ENCODE assay signal across 9 cellular contexts in the genomic region with DNA sequence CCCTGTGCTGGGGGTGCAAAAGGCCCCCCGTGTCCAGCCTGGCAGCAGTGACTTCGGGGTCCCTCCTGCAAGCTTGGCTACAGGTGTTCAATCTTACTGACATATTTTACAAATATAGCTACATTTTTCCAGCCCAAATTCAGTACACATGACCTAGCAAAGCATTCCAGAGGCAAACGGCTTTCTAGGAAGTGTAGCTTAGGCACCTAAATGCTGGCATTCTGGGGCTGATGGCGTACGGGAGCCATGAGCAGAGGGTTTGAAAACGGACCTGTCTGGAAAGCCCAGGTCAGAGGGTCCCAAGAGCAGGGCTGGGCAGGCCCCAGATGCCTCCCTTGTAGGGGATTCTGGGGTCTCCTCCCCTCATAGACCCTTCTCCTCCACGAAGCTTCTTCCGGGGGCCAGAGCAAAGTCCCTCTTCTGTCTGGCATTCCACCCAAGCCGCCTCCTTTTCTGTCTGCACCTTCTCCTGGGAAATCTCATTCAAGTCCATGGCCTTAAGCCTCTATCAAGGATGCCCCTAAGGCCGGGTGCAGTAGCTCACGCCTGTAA.
DNase-seq lines count a peak whose midpoint lies in the region; ATAC-seq, FAIRE-seq and TF ChIP-seq lines count a peak whose summit lies in the region.
"Had no signal": no experiment of that assay in that cellular context is flagged by ENCODE, and none has a peak within 500 bp of the region (broad histone marks: within the 10 kb centered on the region; RNA-seq: fewer than 3 reads in every experiment).

No MANE protein-coding gene starts in this region.

- H3K27me3 ChIP-seq in K562 (ENCODE audit: control insufficient read depth in 2 of 2, insufficient read depth in 2 of 2, low read length in 2 of 2) (peaks cover 9 to 18% of the 10 kb centered on the region in 2 experiments; a peak in 4 of 5 replicates), mesenchymal stem cell (ENCODE audit: control insufficient read depth in 1 of 2, insufficient read depth in 1 of 2, low read length in 2 of 2) (no peaks in the 10 kb centered on the region), tibial artery (no peaks in the 10 kb centered on the region)

- CTCF ChIA-PET in activated CD8-positive, alpha-beta T cell treated with anti-CD3 and anti-CD28 coated beads for 36 hours (lab: Charles Lee) = interaction anchor here (0.6 to 1.8 kb wide), 12 partner anchors 11 to 656 kb away, joined by 3 to 6 read pairs (median 3); no protein-coding TSS in a partner anchor
- CTCF ChIA-PET in activated CD8-positive, alpha-beta T cell treated with anti-CD3 and anti-CD28 coated beads, Interleukin-2, amount 10 ng/mL, durations not matched to agents 7 days and 5 days (lab: Charles Lee) = interaction anchor here (0.9 to 1.7 kb wide), 5 partner anchors 8 to 330 kb away, joined by 3 to 5 read pairs (median 4); no protein-coding TSS in a partner anchor
- CTCF ChIA-PET in K562 (lab: Yijun Ruan, JAX; ENCODE audit: low intra/inter-chr PET ratio) = interaction anchor here (0.5 to 3.4 kb wide), 5 partner anchors 113 to 543 kb away, joined by 3 to 29 read pairs (median 3); no protein-coding TSS in a partner anchor

- H3K79me2 ChIP-seq in K562 (ENCODE audit: control insufficient read depth, insufficient read depth, low read length) = no peaks in the 10 kb centered on the region

- H2BK5ac ChIP-seq in mesenchymal stem cell (ENCODE audit: low read depth, low read length, poor library complexity, severe bottlenecking) = no peak overlapping the region

- in situ Hi-C loops in K562 (cut with MboI) = loop anchor here (5.0 kb wide), 1 partner anchor 229 kb away; no protein-coding TSS in a partner anchor

- no peak for TF ChIP-seq EP300 in K562 (IDR thresholded peaks at IDR 0.05; ENCODE audit: low read length)

- H3K4ac ChIP-seq in mesenchymal stem cell (ENCODE audit: low read depth in 1 of 2, low read length in 2 of 2) = peak overlapping the region in 1 of 2 experiments; percentile 68

- H3K4me3 ChIP-seq in K562 (peak overlapping the region; percentile 5; the same call in 1 of the 2 replicates), mesenchymal stem cell (ENCODE audit: insufficient read depth in 1 of 2, low read depth in 1 of 2, low read length in 2 of 2) (peak overlapping the region in 1 of 2 experiments; percentile 48), tibial artery (peak overlapping the region; percentile 21 to 28)

- peak overlapping the region in 1 of 2 experiments; percentile 51 for H3K23ac ChIP-seq in mesenchymal stem cell (ENCODE audit: low read length in 2 of 2)

- no peaks in the 10 kb centered on the region for H4K20me1 ChIP-seq in K562 (replicated peaks; ENCODE audit: control insufficient read depth, insufficient read depth, low read length)

- H3K27ac ChIP-seq in K562 (ENCODE audit: extremely low read depth, low read depth, low read length) (no peak overlapping the region), mesenchymal stem cell (ENCODE audit: low read length, poor library complexity, severe bottlenecking) (no peak overlapping the region), tibial artery (peak overlapping the region; percentile 63 to 71)

- ATAC-seq in activated CD8-positive, alpha-beta T cell treated with anti-CD3 and anti-CD28 coated beads for 36 hours = no peak
- no peak for ATAC-seq in activated CD8-positive, alpha-beta T cell treated with anti-CD3 and anti-CD28 coated beads, Interleukin-2, amount 10 ng/mL, durations not matched to agents 7 days and 5 days
- ATAC-seq in K562 = no peak
- ATAC-seq in GM19351 (IDR thresholded peaks at IDR 0.05; ENCODE audit: unreplicated experiment) = no peak
- ATAC-seq in HG02642 (IDR thresholded peaks at IDR 0.05; ENCODE audit: poor library complexity, unreplicated experiment) = no peak

- 45% methylated on average over 8 of the region's 11 CpGs for WGBS in K562 (ENCODE audit: insufficient coverage, low coverage, missing lambda C conversion rate)
- 82% methylated on average over 11 of the region's 11 CpGs for WGBS in mesenchymal stem cell

- H3K14ac ChIP-seq in mesenchymal stem cell (ENCODE audit: low read length in 2 of 2) = no peak overlapping the region

- no peaks in the 10 kb centered on the region for H3K36me3 ChIP-seq in K562 (ENCODE audit: control insufficient read depth, insufficient read depth, low read length)
- no peaks in the 10 kb centered on the region for H3K36me3 ChIP-seq in mesenchymal stem cell (ENCODE audit: control insufficient read depth in 1 of 2, insufficient read depth in 2 of 2, low read depth in 1 of 2, low read length in 2 of 2)
- no peaks in the 10 kb centered on the region for H3K36me3 ChIP-seq in tibial artery

- H3K9ac ChIP-seq in K562 (ENCODE audit: insufficient read depth in 1 of 2, low read depth in 2 of 2, low read length in 2 of 2) (peak overlapping the region; percentile 30 to 87; a peak in 3 of 4 replicates), mesenchymal stem cell (ENCODE audit: low read length) (peak overlapping the region; percentile 68)

- DNase-seq in activated CD8-positive, alpha-beta T cell treated with anti-CD3 and anti-CD28 coated beads for 36 hours = no peak
- no peak for DNase-seq in activated CD8-positive, alpha-beta T cell treated with anti-CD3 and anti-CD28 coated beads, Interleukin-2, amount 10 ng/mL, durations not matched to agents 7 days and 5 days
- DNase-seq in K562 (ENCODE audit: extremely low read depth in 1 of 4, low spot score in 3 of 4) = no peak
- peak; percentile 13 for DNase-seq in mesenchymal stem cell
- DNase-seq in tibial artery = no peak
- no peak for DNase-seq in activated effector memory CD4-positive, alpha-beta T cell treated with anti-CD3 and anti-CD28 coated beads, Interleukin-2, amount 50 U/mL, for 16 hours

- H3K18ac ChIP-seq in mesenchymal stem cell (ENCODE audit: low read depth in 1 of 2, low read length in 2 of 2) = peak overlapping the region; percentile 52 to 69

- H3K4me2 ChIP-seq in K562 (ENCODE audit: insufficient read depth, low read length) (peak overlapping the region; percentile 66), mesenchymal stem cell (ENCODE audit: low read length, poor library complexity, severe bottlenecking) (peak overlapping the region; percentile 36)

- H3K4me1 Mint-ChIP-seq in activated CD8-positive, alpha-beta T cell treated with anti-CD3 and anti-CD28 coated beads for 36 hours (ENCODE audit: low read depth) = peaks cover 2% of the 10 kb centered on the region
- H3K4me1 Mint-ChIP-seq in activated CD8-positive, alpha-beta T cell treated with anti-CD3 and anti-CD28 coated beads, Interleukin-2, amount 10 ng/mL, durations not matched to agents 7 days and 5 days (ENCODE audit: low read depth) = no peaks in the 10 kb centered on the region

- peaks cover 6 to 31% of the 10 kb centered on the region in 2 experiments; a peak in 4 of 5 replicates for H3K4me1 ChIP-seq in K562 (replicated peaks in 1 of 2; ENCODE audit: control insufficient read depth in 2 of 2, insufficient read depth in 2 of 2, low read length in 2 of 2)
- peaks cover 19% of the 10 kb centered on the region for H3K4me1 ChIP-seq in mesenchymal stem cell (ENCODE audit: control insufficient read depth, insufficient read depth, low read depth, low read length)
- H3K4me1 ChIP-seq in tibial artery = peaks cover 0 to 27% (median 13%) of the 10 kb centered on the region in 4 donors

- peak overlapping the region; percentile 73 for H2BK120ac ChIP-seq in mesenchymal stem cell (ENCODE audit: low read depth, low read length)

- H3K9me3 Mint-ChIP-seq in activated CD8-positive, alpha-beta T cell treated with anti-CD3 and anti-CD28 coated beads for 36 hours = no peaks in the 10 kb centered on the region
- H3K9me3 Mint-ChIP-seq in activated CD8-positive, alpha-beta T cell treated with anti-CD3 and anti-CD28 coated beads, Interleukin-2, amount 10 ng/mL, durations not matched to agents 7 days and 5 days (ENCODE audit: insufficient read depth) = no peaks in the 10 kb centered on the region
- H3K9me3 Mint-ChIP-seq: naive B cell had no signal

- no peak for TF ChIP-seq POLR2A in K562 (conservative IDR thresholded peaks at IDR 0.05)

- H3K27me3 Mint-ChIP-seq in activated CD8-positive, alpha-beta T cell treated with anti-CD3 and anti-CD28 coated beads for 36 hours = peaks cover 13% of the 10 kb centered on the region
- H3K27me3 Mint-ChIP-seq in activated CD8-positive, alpha-beta T cell treated with anti-CD3 and anti-CD28 coated beads, Interleukin-2, amount 10 ng/mL, durations not matched to agents 7 days and 5 days (ENCODE audit: low read depth) = peaks cover 6% of the 10 kb centered on the region

- H3K9me3 ChIP-seq in K562 (replicated peaks; ENCODE audit: control insufficient read depth, insufficient read depth, low read depth, low read length) = no peaks in the 10 kb centered on the region
- H3K9me3 ChIP-seq in mesenchymal stem cell (ENCODE audit: control insufficient read depth, low read length) = no peaks in the 10 kb centered on the region
- H3K9me3 ChIP-seq in tibial artery = no peaks in the 10 kb centered on the region

- H3K36me3 Mint-ChIP-seq in activated CD8-positive, alpha-beta T cell treated with anti-CD3 and anti-CD28 coated beads for 36 hours (ENCODE audit: low read depth) = no peaks in the 10 kb centered on the region
- H3K36me3 Mint-ChIP-seq in activated CD8-positive, alpha-beta T cell treated with anti-CD3 and anti-CD28 coated beads, Interleukin-2, amount 10 ng/mL, durations not matched to agents 7 days and 5 days (ENCODE audit: low read depth) = no peaks in the 10 kb centered on the region
- H3K36me3 Mint-ChIP-seq: naive B cell had no signal

- no peak overlapping the region for H3K27ac Mint-ChIP-seq in activated CD8-positive, alpha-beta T cell treated with anti-CD3 and anti-CD28 coated beads for 36 hours
- H3K27ac Mint-ChIP-seq in activated CD8-positive, alpha-beta T cell treated with anti-CD3 and anti-CD28 coated beads, Interleukin-2, amount 10 ng/mL, durations not matched to agents 7 days and 5 days = no peak overlapping the region

- TF ChIP-seq RAD21 in K562 (CRISPR knock-in tag; conservative IDR thresholded peaks at IDR 0.05 in 1 of 2, IDR thresholded peaks at IDR 0.05 in 1 of 2) = no peak

- no peak for TF ChIP-seq CTCF in activated CD8-positive, alpha-beta T cell treated with anti-CD3 and anti-CD28 coated beads for 36 hours (IDR thresholded peaks at IDR 0.05)
- TF ChIP-seq CTCF in K562 (IDR thresholded peaks at IDR 0.05 in 2 of 3, conservative IDR thresholded peaks at IDR 0.05 in 1 of 3; ENCODE audit: insufficient read depth in 2 of 3, low read depth in 1 of 3, low read length in 3 of 3) (no peak), tibial artery (IDR thresholded peaks at IDR 0.05) (no peak)

- intact Hi-C loops in activated CD8-positive, alpha-beta T cell treated with anti-CD3 and anti-CD28 coated beads for 36 hours (cut with micrococcal nuclease) = no loop called here
- intact Hi-C loops in K562 (cut with micrococcal nuclease) = loop anchor here (2.0 to 10.0 kb wide), 7 partner anchors 25 to 621 kb away; a partner anchor contains a TSS
- intact Hi-C loops in tibial artery (cut with DNase I; ENCODE audit: low total_unique reads) = loop anchor here (2.0 kb wide), 1 partner anchor 189 kb away; no protein-coding TSS in a partner anchor

- BruUV-seq in K562 (replicated peaks; lab: Mats Ljungman, UMichigan) = no TSS peak

- H2AFZ ChIP-seq in K562 (ENCODE audit: low read depth, low read length) (peak overlapping the region; percentile 86), mesenchymal stem cell (ENCODE audit: low read depth, low read length) (no peak overlapping the region)

- H3K9me1 ChIP-seq in K562 (ENCODE audit: control insufficient read depth, insufficient read depth, low read length) = no peaks in the 10 kb centered on the region

- H4K91ac ChIP-seq in mesenchymal stem cell (ENCODE audit: low read length) = peak overlapping the region; percentile 54

- H2BK12ac ChIP-seq in mesenchymal stem cell (ENCODE audit: low read length in 2 of 2) = peak overlapping the region; percentile 81 to 96

- POLR2A ChIA-PET in activated CD8-positive, alpha-beta T cell treated with anti-CD3 and anti-CD28 coated beads for 36 hours (lab: Charles Lee) = no interaction called here
- POLR2A ChIA-PET in activated CD8-positive, alpha-beta T cell treated with anti-CD3 and anti-CD28 coated beads, Interleukin-2, amount 10 ng/mL, durations not matched to agents 7 days and 5 days (lab: Charles Lee) = no interaction called here
- POLR2A ChIA-PET in K562 (lab: Yijun Ruan, JAX) = interaction anchor here (0.6 to 1.4 kb wide), 4 partner anchors 19 to 232 kb away, joined by 3 read pairs; no protein-coding TSS in a partner anchor

- peak overlapping the region; percentile 89 for H2BK15ac ChIP-seq in mesenchymal stem cell (ENCODE audit: low read depth, poor library complexity, severe bottlenecking)

- no peak for FAIRE-seq in K562 (lab: Jason Lieb, UNC)

- H3K4me3 Mint-ChIP-seq in activated CD8-positive, alpha-beta T cell treated with anti-CD3 and anti-CD28 coated beads for 36 hours = peak overlapping the region; percentile 16
- H3K4me3 Mint-ChIP-seq in activated CD8-positive, alpha-beta T cell treated with anti-CD3 and anti-CD28 coated beads, Interleukin-2, amount 10 ng/mL, durations not matched to agents 7 days and 5 days = no peak overlapping the region

- H3K79me1 ChIP-seq in mesenchymal stem cell (replicated peaks; ENCODE audit: low read length, poor library complexity, severe bottlenecking) = no peaks in the 10 kb centered on the region

- peak overlapping the region; percentile 69 for H4K8ac ChIP-seq in mesenchymal stem cell (ENCODE audit: low read length)

- peak overlapping the region; percentile 27 for H2AK5ac ChIP-seq in mesenchymal stem cell (ENCODE audit: low read length, severe bottlenecking)

Comparison
In these comparisons a context has a peak if more than half of its experiments do, and no peak if none do; other contexts are left out.
1. H3K27ac ChIP-seq: peak in tibial artery (2 of 2); none in K562 (single experiment) and mesenchymal stem cell (single experiment).